11 cellular contexts compared by ENCODE assay signal in genomic region chr11:31160504-31161422, GRCh38.
DNase-seq lines count a peak whose midpoint lies in the region; ATAC-seq, FAIRE-seq and TF ChIP-seq lines count a peak whose summit lies in the region.
"Had no signal": no experiment of that assay in that cellular context is flagged by ENCODE, and none has a peak within 500 bp of the region (broad histone marks: within the 10 kb centered on the region; RNA-seq: fewer than 3 reads in every experiment).

No MANE protein-coding gene starts in this region.

- no peak overlapping the region for H3K9ac ChIP-seq in OCI-LY1 (ENCODE audit: low read length)

- H3K4me2 ChIP-seq in OCI-LY1 (ENCODE audit: low read length) = no peak overlapping the region

- WGBS in iPS DF 6.9 (ENCODE audit: insufficient coverage, insufficient read length) = no CpG with 5 or more reads among the region's 5 CpGs

- H3K36me3 ChIP-seq in OCI-LY1 (ENCODE audit: insufficient read depth, low read length) (no peaks in the 10 kb centered on the region), iPS DF 6.9 (ENCODE audit: control insufficient read depth, insufficient read depth, low read length) (no peaks in the 10 kb centered on the region)
- H3K36me3 ChIP-seq: heart left ventricle, SJCRH30 had no signal

- H3K4me3 ChIP-seq in OCI-LY1 (ENCODE audit: low read depth, low read length, poor library complexity, severe bottlenecking) (no peak overlapping the region), iPS DF 6.9 (ENCODE audit: low read length) (no peak overlapping the region)
- H3K4me3 ChIP-seq: heart left ventricle, SJCRH30 had no signal

- DNase-seq in DMS114 treated with DMSO at 0.1 percent for 48 hours (lab: John Stamatoyannopoulos, UW; ENCODE audit: unreplicated experiment) (peak; percentile 96), iPS DF 6.9 (ENCODE audit: low read depth, low spot score) (peak; percentile 27), GM19239 (ENCODE audit: insufficient read length, low spot score) (no peak)
- no peak for DNase-seq in NK-92 treated with Interleukin-12 subunit alpha and Interleukin-12 subunit beta, amount 100 ng/mL, for 24 hours (lab: John Stamatoyannopoulos, UW)
- DNase-seq: activated naive CD4-positive, alpha-beta T cell treated with anti-CD3 and anti-CD28 coated beads, Interleukin-2, amount 10 ng/mL, durations not matched to agents 7 days and 5 days; heart left ventricle had no signal

- H3K4me1 ChIP-seq in OCI-LY1 (ENCODE audit: insufficient read depth, low read length, severe bottlenecking) = no peaks in the 10 kb centered on the region
- no peaks in the 10 kb centered on the region for H3K4me1 ChIP-seq in iPS DF 6.9 (ENCODE audit: control insufficient read depth, insufficient read depth, low read length)
- H3K4me1 ChIP-seq: heart left ventricle, SJCRH30 had no signal

- H3K79me2 ChIP-seq in OCI-LY1 (ENCODE audit: insufficient read depth, low read length) = no peaks in the 10 kb centered on the region

- peak; percentile 21; the same call in 1 of the 2 replicates for TF ChIP-seq CTCF in OCI-LY1 (IDR thresholded peaks at IDR 0.05; ENCODE audit: low read length)

- H3K9me3 ChIP-seq in OCI-LY1 (ENCODE audit: low read length) (no peaks in the 10 kb centered on the region), iPS DF 6.9 (ENCODE audit: control insufficient read depth, insufficient read depth, low read length) (no peaks in the 10 kb centered on the region)
- H3K9me3 ChIP-seq: SJCRH30 had no signal

- H3K9me2 ChIP-seq in OCI-LY1 (ENCODE audit: low read depth, low read length) = no peaks in the 10 kb centered on the region

- no peak overlapping the region for H2AFZ ChIP-seq in OCI-LY1 (ENCODE audit: low read length)

- no peaks in the 10 kb centered on the region for H3F3A ChIP-seq in OCI-LY1 (ENCODE audit: insufficient read depth, low read length)

- ATAC-seq in HG02885 (IDR thresholded peaks at IDR 0.05; ENCODE audit: poor library complexity, unreplicated experiment) (peak; percentile 75), HG03045 (IDR thresholded peaks at IDR 0.05; ENCODE audit: unreplicated experiment) (no peak), HG03139 (IDR thresholded peaks at IDR 0.05; ENCODE audit: unreplicated experiment) (no peak)
- ATAC-seq: heart left ventricle had no signal

- H4K20me1 ChIP-seq in OCI-LY1 (ENCODE audit: insufficient read depth, low read length) = no peaks in the 10 kb centered on the region

- H3K27ac ChIP-seq in OCI-LY1 (ENCODE audit: low read depth, low read length, poor library complexity, severe bottlenecking) (no peak overlapping the region), iPS DF 6.9 (ENCODE audit: low read length) (no peak overlapping the region)
- H3K27ac ChIP-seq: heart left ventricle, SJCRH30 had no signal

- H3K27me3 ChIP-seq in OCI-LY1 (ENCODE audit: insufficient read depth, low read length) (no peaks in the 10 kb centered on the region), iPS DF 6.9 (ENCODE audit: control insufficient read depth, insufficient read depth, low read length) (no peaks in the 10 kb centered on the region)
- H3K27me3 ChIP-seq: heart left ventricle, SJCRH30 had no signal

- FAIRE-seq in GM19239 (lab: Jason Lieb, UNC) = no peak

Comparison
In these comparisons a context has a peak if more than half of its experiments do, and no peak if none do; other contexts are left out.
1. DNase-seq: peak in DMS114 treated with DMSO at 0.1 percent for 48 hours (single experiment) and iPS DF 6.9 (single experiment); none in NK-92 treated with Interleukin-12 subunit alpha and Interleukin-12 subunit beta, amount 100 ng/mL, for 24 hours (single experiment) and GM19239 (single experiment).